ENCODE assay signal across 20 cellular contexts in the genomic region with DNA sequence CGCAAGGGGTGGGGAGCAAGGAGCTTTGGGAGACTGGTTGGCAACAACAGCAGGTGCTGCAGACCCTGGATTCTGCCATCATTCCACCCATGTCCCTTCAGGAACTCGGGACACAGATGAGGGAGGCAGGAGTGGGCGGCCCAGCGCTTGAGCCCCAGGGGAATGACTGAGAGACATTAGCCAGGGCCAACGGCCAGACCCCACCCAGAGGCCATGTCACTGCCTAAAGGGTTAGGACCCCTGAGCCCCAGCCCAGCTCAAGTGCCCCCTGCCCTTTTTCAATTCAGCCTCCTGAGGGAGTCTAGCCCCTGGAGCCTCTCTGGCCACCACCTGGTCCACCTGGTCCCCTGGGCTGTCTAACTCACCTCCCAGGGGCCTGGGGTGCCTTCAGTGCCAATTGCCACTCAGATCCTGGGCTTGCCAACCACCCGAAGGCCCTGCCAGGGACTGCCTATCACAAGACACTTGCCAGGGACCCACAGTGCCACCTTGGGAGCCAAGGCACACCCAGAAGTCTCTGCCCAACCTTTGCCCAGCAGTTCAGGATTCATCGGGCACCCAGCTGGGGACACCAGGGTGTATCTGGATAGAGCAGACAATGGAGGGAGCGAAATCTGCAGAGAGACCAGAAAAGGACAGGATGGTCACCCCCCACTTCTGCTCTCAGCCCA. TPM values are rescaled to one million over a fixed set of nuclear protein-coding genes. Genes with fewer than 3 reads are reported as not detected.
"Had no signal": no experiment of that assay in that cellular context is flagged by ENCODE, and none has a peak within 500 bp of the region (broad histone marks: within the 10 kb centered on the region; RNA-seq: fewer than 3 reads in every experiment).

No MANE protein-coding gene starts in this region.

- H3K36me3 ChIP-seq: MG63 had no signal

- H3K27me3 ChIP-seq: MG63 had no signal

- H3K4me3 ChIP-seq: MG63, SK-N-MC had no signal

- DNase-seq: activated B cell treated with CpG ODN at 0.5 μM for 24 hours; activated CD4-positive, alpha-beta memory T cell treated with anti-CD3 and anti-CD28 coated beads, Interleukin-2, amount 10 ng/mL, durations not matched to agents 7 days and 5 days; activated CD4-positive, alpha-beta T cell treated with anti-CD3 and anti-CD28 coated beads for 1 hour; activated CD4-positive, alpha-beta T cell treated with anti-CD3 and anti-CD28 coated beads, Interleukin-2, amount 50 U/mL, for 1 hour; activated effector memory CD4-positive, alpha-beta T cell treated with Interleukin-2 at 50 U/mL for 16 hours; activated naive CD4-positive, alpha-beta T cell; activated T-cell treated with anti-CD3 and anti-CD28 coated beads for 4 hours; amygdala; MG63; NCI-H1105; NCI-H1436 treated with DMSO at 0.1 percent for 48 hours; NCI-H187; NCI-H2081; NCI-H446; NCI-H524; PC-3; T-cell; T-helper 2 cell; T1000 had no signal

- H3K9me3 ChIP-seq: MG63 had no signal

- ATAC-seq: PC-3, T-cell had no signal

- H3K27ac ChIP-seq: SK-N-MC had no signal

RNA-seq across cellular contexts. Expression of a gene that starts 42.3 kb away (rescaled TPM):
- total RNA-seq: activated B cell treated with CpG ODN at 0.5 μM for 24 hours had no signal

RNA-seq across cellular contexts. Expression of a gene that starts 49.7 kb away (rescaled TPM):
- total RNA-seq: activated B cell treated with CpG ODN at 0.5 μM for 24 hours had no signal
